In genomic region chr10:103413540-103413939, GRCh38 we compare ENCODE assay signal across 2 cellular contexts.
A peak's percentile ranks its signal among the peaks of the same experiment; 100 is the strongest.
TF ChIP-seq lines count a peak whose summit lies in the region.

No MANE protein-coding gene starts in this region.

TF ChIP-seq in liver, 16 proteins besides CTCF, POLR2A, EP300 and RAD21:
- TF ChIP-seq FOXA2 (IDR thresholded peaks at IDR 0.05) (peak; percentile 67), HNF4A (conservative IDR thresholded peaks at IDR 0.05) (peak; percentile 68 to 83), EGR1 (IDR thresholded peaks at IDR 0.05; ENCODE audit: low read depth in 2 of 2) (no peak), REST (IDR thresholded peaks at IDR 0.05) (peak; percentile 36), MAX (IDR thresholded peaks at IDR 0.05) (peak; percentile 37), GABPA (IDR thresholded peaks at IDR 0.05 in 1 of 2, conservative IDR thresholded peaks at IDR 0.05 in 1 of 2) (peak in 1 of 2 donors; percentile 52), TAF1 (conservative IDR thresholded peaks at IDR 0.05) (no peak), HNF4G (IDR thresholded peaks at IDR 0.05) (no peak), SP1 (IDR thresholded peaks at IDR 0.05) (peak; percentile 88), NR2F2 (IDR thresholded peaks at IDR 0.05) (peak; percentile 21), RXRA (IDR thresholded peaks at IDR 0.05) (peak; percentile 96), ATF3 (IDR thresholded peaks at IDR 0.05) (no peak), YY1 (IDR thresholded peaks at IDR 0.05) (peak; percentile 70), ZBTB33 (IDR thresholded peaks at IDR 0.05) (no peak), JUND (IDR thresholded peaks at IDR 0.05) (peak in 1 of 2 donors; percentile 37), FOXA1 (IDR thresholded peaks at IDR 0.05) (peak; percentile 27)

TF ChIP-seq in HepG2, 621 proteins besides CTCF, POLR2A, EP300 and RAD21:
- no peak for TF ChIP-seq ZNF317 (CRISPR knock-in tag; IDR thresholded peaks at IDR 0.05)
- TF ChIP-seq ZBTB10 (CRISPR knock-in tag; IDR thresholded peaks at IDR 0.05; ENCODE audit: borderline replicate concordance): no peak
- no peak for TF ChIP-seq ZFY (CRISPR knock-in tag; IDR thresholded peaks at IDR 0.05)
- TF ChIP-seq ZBED4 (CRISPR knock-in tag; IDR thresholded peaks at IDR 0.05; ENCODE audit: borderline replicate concordance): no peak
- TF ChIP-seq PRMT3 (CRISPR knock-in tag; IDR thresholded peaks at IDR 0.05; ENCODE audit: borderline replicate concordance, low read depth): no peak
- TF ChIP-seq SKIL (CRISPR knock-in tag; IDR thresholded peaks at IDR 0.05; ENCODE audit: borderline replicate concordance): no peak
- no peak for TF ChIP-seq KLF13 (CRISPR knock-in tag; IDR thresholded peaks at IDR 0.05)
- no peak for TF ChIP-seq ARID4A (CRISPR knock-in tag; IDR thresholded peaks at IDR 0.05; ENCODE audit: borderline replicate concordance)
- TF ChIP-seq SOX13 (IDR thresholded peaks at IDR 0.05): no peak
- TF ChIP-seq SOX13 (CRISPR knock-in tag; conservative IDR thresholded peaks at IDR 0.05 in 1 of 2, IDR thresholded peaks at IDR 0.05 in 1 of 2): no peak
- no peak for TF ChIP-seq ZNF12 (CRISPR knock-in tag; IDR thresholded peaks at IDR 0.05)
- no peak for TF ChIP-seq CENPX (CRISPR knock-in tag; IDR thresholded peaks at IDR 0.05)
- no peak for TF ChIP-seq ZNF18 (CRISPR knock-in tag; IDR thresholded peaks at IDR 0.05; ENCODE audit: insufficient replicate concordance)
- no peak for TF ChIP-seq ZNF367 (CRISPR knock-in tag; IDR thresholded peaks at IDR 0.05; ENCODE audit: borderline replicate concordance)
- no peak for TF ChIP-seq RARG (CRISPR knock-in tag; IDR thresholded peaks at IDR 0.05; ENCODE audit: low read depth)
- TF ChIP-seq ZBTB42 (CRISPR knock-in tag; IDR thresholded peaks at IDR 0.05): no peak
- TF ChIP-seq PAWR (CRISPR knock-in tag; IDR thresholded peaks at IDR 0.05; ENCODE audit: borderline replicate concordance): no peak
- no peak for TF ChIP-seq SPEN (CRISPR knock-in tag; IDR thresholded peaks at IDR 0.05; ENCODE audit: low read depth)
- TF ChIP-seq ZC3H4 (CRISPR knock-in tag; IDR thresholded peaks at IDR 0.05; ENCODE audit: borderline replicate concordance): no peak
